8 cellular contexts compared by ENCODE assay signal in genomic region chr9:134406366-134407122, GRCh38.
DNase-seq lines count a peak whose midpoint lies in the region; TF ChIP-seq lines count a peak whose summit lies in the region.

No MANE protein-coding gene starts in this region.

- H3K4me3 ChIP-seq in WI38 (ENCODE audit: low read depth, low read length) (peak overlapping the region; percentile 39), iPS-15b (ENCODE audit: low read depth, low read length) (no peak overlapping the region), suprapubic skin (peak overlapping the region; percentile 27)

- H3K27ac ChIP-seq in suprapubic skin, result peak overlapping the region; percentile 82

- no peaks in the 10 kb centered on the region for H3K27me3 ChIP-seq in iPS-15b (ENCODE audit: control insufficient read depth, insufficient read depth, low read length)
- H3K27me3 ChIP-seq in suprapubic skin, result no peaks in the 10 kb centered on the region

- peak overlapping the region; percentile 73 for H3K9ac ChIP-seq in iPS-15b (ENCODE audit: low read depth, low read length)

- H3K36me3 ChIP-seq in iPS-15b (ENCODE audit: control insufficient read depth, insufficient read depth, low read length) (peaks cover 8% of the 10 kb centered on the region), suprapubic skin (peaks cover 13% of the 10 kb centered on the region)

- no peak for TF ChIP-seq POLR2A in suprapubic skin (IDR thresholded peaks at IDR 0.05)

- H3K4me1 ChIP-seq in iPS-15b (ENCODE audit: control insufficient read depth, insufficient read depth, low read length) (no peaks in the 10 kb centered on the region), suprapubic skin (peaks cover 100% of the 10 kb centered on the region)

- no peaks in the 10 kb centered on the region for H3K9me3 ChIP-seq in iPS-15b (ENCODE audit: control insufficient read depth, insufficient read depth, low read length)
- no peaks in the 10 kb centered on the region for H3K9me3 ChIP-seq in suprapubic skin

- DNase-seq in SHP77 (lab: John Stamatoyannopoulos, UW) (peak; percentile 32 to 33), SHP77 treated with DMSO at 0.1 percent for 48 hours (lab: John Stamatoyannopoulos, UW) (no peak), suprapubic skin (ENCODE audit: low spot score in 2 of 2) (no peak), NCI-H1930 (lab: John Stamatoyannopoulos, UW) (no peak), NCI-H1436 (lab: John Stamatoyannopoulos, UW) (no peak)
- no peak for DNase-seq in activated effector memory CD4-positive, alpha-beta T cell treated with anti-CD3 and anti-CD28 coated beads, Interleukin-2, amount 50 U/mL, for 16 hours

- 28% methylated on average over 17 of the region's 23 CpGs for WGBS in suprapubic skin

- TF ChIP-seq CTCF in WI38 (IDR thresholded peaks at IDR 0.05; ENCODE audit: low read depth, low read length) (no peak), suprapubic skin (IDR thresholded peaks at IDR 0.05) (no peak)

- no peak for TF ChIP-seq EP300 in suprapubic skin (IDR thresholded peaks at IDR 0.05)

Comparison
In these comparisons a context has a peak if more than half of its experiments do, and no peak if none do; other contexts are left out.
1. DNase-seq: peak in SHP77 (2 of 2); none in SHP77 treated with DMSO at 0.1 percent for 48 hours (single experiment), suprapubic skin (0 of 2), NCI-H1930 (0 of 2), NCI-H1436 (single experiment) and activated effector memory CD4-positive, alpha-beta T cell treated with anti-CD3 and anti-CD28 coated beads, Interleukin-2, amount 50 U/mL, for 16 hours (single experiment).